In genomic region chr13:98665638-98665995, GRCh38 we compare ENCODE assay signal across 16 cellular contexts.
A peak's percentile ranks its signal among the peaks of the same experiment; 100 is the strongest.
DNase-seq lines count a peak whose midpoint lies in the region; ATAC-seq and TF ChIP-seq lines count a peak whose summit lies in the region.
"Had no signal": no experiment of that assay in that cellular context is flagged by ENCODE, and none has a peak within 500 bp of the region (broad histone marks: within the 10 kb centered on the region; RNA-seq: fewer than 3 reads in every experiment).

No MANE protein-coding gene starts in this region.

- H3K9me3 ChIP-seq in psoas muscle, result no peaks in the 10 kb centered on the region

- H3K4me3 ChIP-seq in psoas muscle, result no peak overlapping the region
- H3K4me3 ChIP-seq: GM12878, GM23248 had no signal

- peaks cover 25% of the 10 kb centered on the region for H3K4me1 Mint-ChIP-seq in glutamatergic neuron (ENCODE audit: low read depth, unreplicated experiment)
- H3K4me1 Mint-ChIP-seq: IgD-negative memory B cell had no signal

- no peak for TF ChIP-seq CTCF in glutamatergic neuron (IDR thresholded peaks at IDR 0.05; ENCODE audit: partially characterized antibody, unreplicated experiment)
- TF ChIP-seq CTCF in psoas muscle (IDR thresholded peaks at IDR 0.05), result no peak

- H3K9me3 Mint-ChIP-seq in glutamatergic neuron (ENCODE audit: unreplicated experiment), result peaks cover 5% of the 10 kb centered on the region
- H3K9me3 Mint-ChIP-seq: IgD-negative memory B cell had no signal

- no peaks in the 10 kb centered on the region for H3K36me3 Mint-ChIP-seq in glutamatergic neuron (ENCODE audit: unreplicated experiment)
- H3K36me3 Mint-ChIP-seq: IgD-negative memory B cell had no signal

- no peaks in the 10 kb centered on the region for H3K36me3 ChIP-seq in psoas muscle (ENCODE audit: insufficient read depth in 1 of 2, low read depth in 1 of 2)

- no peaks in the 10 kb centered on the region for H3K4me1 ChIP-seq in psoas muscle

- H3K4me3 Mint-ChIP-seq in glutamatergic neuron (ENCODE audit: unreplicated experiment), result no peak overlapping the region
- H3K4me3 Mint-ChIP-seq: IgD-negative memory B cell had no signal

- intact Hi-C loops in psoas muscle (cut with DNase I), result no loop called here

- no peak overlapping the region for H3K27ac ChIP-seq in psoas muscle
- H3K27ac ChIP-seq: GM23248 had no signal

- peak overlapping the region; percentile 22 for H3K27ac Mint-ChIP-seq in glutamatergic neuron (ENCODE audit: unreplicated experiment)
- H3K27ac Mint-ChIP-seq: IgD-negative memory B cell had no signal

- peak; percentile 7 for DNase-seq in NCI-H748 (lab: John Stamatoyannopoulos, UW; ENCODE audit: unreplicated experiment)
- DNase-seq in NCI-H748 treated with DMSO at 0.1 percent for 48 hours (lab: John Stamatoyannopoulos, UW), result no peak
- DNase-seq in NCI-H2196 (lab: John Stamatoyannopoulos, UW; ENCODE audit: unreplicated experiment), result peak; percentile 19
- no peak for DNase-seq in glutamatergic neuron
- DNase-seq in renal cortical epithelial cell (ENCODE audit: low read depth), result peak; percentile 36
- no peak for DNase-seq in cerebellum (ENCODE audit: low spot score)
- DNase-seq in psoas muscle, result no peak
- DNase-seq in H4 (ENCODE audit: low spot score), result no peak
- DNase-seq: 8988T, C1 segment of cervical spinal cord, NCI-H146, NCI-H2081 treated with DMSO at 0.1 percent for 48 hours, NCI-H69 had no signal

- no peak for ATAC-seq in psoas muscle

- peaks cover 5% of the 10 kb centered on the region for H3K27me3 Mint-ChIP-seq in glutamatergic neuron (ENCODE audit: unreplicated experiment)

- H3K27me3 ChIP-seq in psoas muscle (ENCODE audit: insufficient read depth in 3 of 3, low read length in 2 of 3), result peaks cover 0 to 1% (median 0%) of the 10 kb centered on the region in 3 donors

Comparison
In these comparisons a context has a peak if more than half of its experiments do, and no peak if none do; other contexts are left out.
1. DNase-seq: peak in NCI-H748 (single experiment), NCI-H2196 (single experiment) and renal cortical epithelial cell (single experiment); none in NCI-H748 treated with DMSO at 0.1 percent for 48 hours (single experiment), glutamatergic neuron (single experiment), cerebellum (single experiment), psoas muscle (0 of 2) and H4 (single experiment).